5 cellular contexts compared by ENCODE assay signal in the genomic region with DNA sequence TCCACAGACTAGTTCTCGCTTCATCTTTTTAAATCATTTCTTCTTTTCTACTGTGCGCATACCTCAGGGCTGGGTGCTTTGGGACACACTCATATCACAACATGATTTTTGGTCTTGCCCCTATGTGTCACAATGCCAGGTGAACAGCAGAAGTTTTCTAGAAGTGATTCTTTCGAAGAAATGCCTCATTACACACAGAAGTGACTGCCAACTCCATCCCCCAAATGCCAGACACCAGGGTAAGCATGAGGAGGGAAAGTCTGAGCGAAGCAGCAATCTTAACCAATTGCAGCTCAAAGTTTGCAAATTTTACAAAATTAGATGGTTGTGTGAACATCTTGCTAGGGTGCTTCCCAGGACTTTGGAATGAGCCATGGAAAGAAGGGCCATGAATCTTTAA.
"Had no signal": no experiment of that assay in that cellular context is flagged by ENCODE, and none has a peak within 500 bp of the region (broad histone marks: within the 10 kb centered on the region; RNA-seq: fewer than 3 reads in every experiment).

No MANE protein-coding gene starts in this region.

- DNase-seq: H9, HCEC 1CT, IMR-90 had no signal

- H3K4me3 ChIP-seq: GM23338, K562 had no signal
